17 cellular contexts compared by ENCODE assay signal in the genomic region with DNA sequence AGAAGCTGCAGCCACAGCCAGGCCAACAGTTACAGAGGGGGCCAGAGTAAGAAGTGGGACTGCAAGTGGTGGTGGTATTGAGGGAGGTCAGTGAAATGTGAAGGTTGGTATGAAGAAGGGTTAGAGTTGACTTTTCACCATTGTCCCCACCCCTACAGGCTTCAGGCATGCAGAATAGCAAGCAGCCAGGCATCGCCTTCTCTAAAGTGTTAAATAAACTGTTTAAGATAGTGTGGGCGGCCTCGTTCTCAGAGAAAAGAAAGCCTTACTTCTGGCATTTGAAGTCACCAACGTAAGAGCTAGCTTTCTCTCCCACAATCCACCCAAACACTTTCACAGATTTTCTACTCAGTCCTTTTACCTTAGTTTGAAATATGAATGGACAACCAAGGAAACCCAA.
DNase-seq lines count a peak whose midpoint lies in the region; ATAC-seq and TF ChIP-seq lines count a peak whose summit lies in the region.
"Had no signal": no experiment of that assay in that cellular context is flagged by ENCODE, and none has a peak within 500 bp of the region (broad histone marks: within the 10 kb centered on the region; RNA-seq: fewer than 3 reads in every experiment).

No MANE protein-coding gene starts in this region.

- no peak overlapping the region for H3K9ac ChIP-seq in neural progenitor cell

- H3K27ac Mint-ChIP-seq in neural progenitor cell = peak overlapping the region; percentile 0
- H3K27ac Mint-ChIP-seq: CD4-positive, alpha-beta T cell; H9; IgD-negative memory B cell had no signal

- H3K4me3 Mint-ChIP-seq in neural progenitor cell = no peak overlapping the region
- H3K4me3 Mint-ChIP-seq: CD4-positive, alpha-beta T cell; H9; IgD-negative memory B cell had no signal

- no peaks in the 10 kb centered on the region for H3K36me3 ChIP-seq in HEK293 (ENCODE audit: control insufficient read depth in 2 of 2, insufficient read depth in 1 of 2, low read length in 2 of 2)
- no peaks in the 10 kb centered on the region for H3K36me3 ChIP-seq in esophagus squamous epithelium
- H3K36me3 ChIP-seq in neural progenitor cell = no peaks in the 10 kb centered on the region
- H3K36me3 ChIP-seq in thyroid gland = no peaks in the 10 kb centered on the region

- H2AFZ ChIP-seq in neural progenitor cell (replicated peaks) = no peak overlapping the region

- no peaks in the 10 kb centered on the region for H3K27me3 ChIP-seq in esophagus squamous epithelium
- H3K27me3 ChIP-seq in neural progenitor cell = no peaks in the 10 kb centered on the region
- no peaks in the 10 kb centered on the region for H3K27me3 ChIP-seq in thyroid gland

- no peak overlapping the region for H3K4me3 ChIP-seq in HEK293 (ENCODE audit: low read depth, low read length)
- H3K4me3 ChIP-seq in esophagus squamous epithelium = no peak overlapping the region
- H3K4me3 ChIP-seq in neural progenitor cell = no peak overlapping the region
- no peak overlapping the region for H3K4me3 ChIP-seq in thyroid gland (replicated peaks in 1 of 3)
- H3K4me3 ChIP-seq: A549 had no signal

- in situ Hi-C loops in GM13977 (cut with MboI; ENCODE audit: low pct_unique_long_range_greater_than_20kb, low sequenced_read_pairs, unreplicated experiment) = no loop called here

- H3K4me1 Mint-ChIP-seq in neural progenitor cell = peaks cover 6% of the 10 kb centered on the region
- H3K4me1 Mint-ChIP-seq: IgD-negative memory B cell had no signal

- H3F3A ChIP-seq in neural progenitor cell (ENCODE audit: low read depth) = no peaks in the 10 kb centered on the region

- H4K20me1 ChIP-seq in neural progenitor cell (ENCODE audit: low read depth) = no peaks in the 10 kb centered on the region

- H3K79me2 ChIP-seq in neural progenitor cell (ENCODE audit: low read depth) = no peaks in the 10 kb centered on the region

- POLR2A ChIA-PET in HEK293 (lab: Yijun Ruan, JAX) = no interaction called here

- intact Hi-C loops in esophagus squamous epithelium (cut with DNase I) = no loop called here
- intact Hi-C loops in thyroid gland (cut with DNase I) = no loop called here

- H3K36me3 Mint-ChIP-seq in neural progenitor cell = no peaks in the 10 kb centered on the region
- H3K36me3 Mint-ChIP-seq: IgD-negative memory B cell had no signal

- no peaks in the 10 kb centered on the region for H3K9me3 ChIP-seq in HEK293 (ENCODE audit: control insufficient read depth, insufficient read depth, low read depth, low read length)
- H3K9me3 ChIP-seq in esophagus squamous epithelium = no peaks in the 10 kb centered on the region
- no peaks in the 10 kb centered on the region for H3K9me3 ChIP-seq in neural progenitor cell (ENCODE audit: low read depth)
- H3K9me3 ChIP-seq in thyroid gland = no peaks in the 10 kb centered on the region
- H3K9me3 ChIP-seq: A549, Caco-2 had no signal

- TF ChIP-seq POLR2A in esophagus squamous epithelium (IDR thresholded peaks at IDR 0.05) (no peak), thyroid gland (IDR thresholded peaks at IDR 0.05) (no peak)

- DNase-seq in esophagus squamous epithelium (lab: John Stamatoyannopoulos, UW) (no peak), neural progenitor cell (ENCODE audit: low spot score) (no peak), thyroid gland (peak; percentile 76), GM13977 (ENCODE audit: low spot score) (no peak)
- DNase-seq in activated CD8-positive, alpha-beta memory T cell treated with anti-CD3 and anti-CD28 coated beads, Interleukin-2, amount 50 U/mL, for 48 hours = no peak
- DNase-seq: AML-193; Caco-2; CD4-positive, alpha-beta T cell; H9; KBM-7 had no signal

- ATAC-seq in HG03571 (IDR thresholded peaks at IDR 0.05; ENCODE audit: unreplicated experiment) = no peak
- ATAC-seq: A549, HepG2 had no signal

- H3K4me1 ChIP-seq in HEK293 (ENCODE audit: control insufficient read depth, insufficient read depth, low read length) (no peaks in the 10 kb centered on the region), esophagus squamous epithelium (peaks cover 0 to 26% (median 4%) of the 10 kb centered on the region in 3 donors), neural progenitor cell (no peaks in the 10 kb centered on the region), thyroid gland (peaks cover 25 to 28% of the 10 kb centered on the region in 2 donors)
- H3K4me1 ChIP-seq: A549, Caco-2 had no signal

- CTCF ChIA-PET in HEK293 (lab: Yijun Ruan, JAX) = no interaction called here

- no peak overlapping the region for H3K4me2 ChIP-seq in neural progenitor cell
- H3K4me2 ChIP-seq: A549 had no signal

- H3K9me3 Mint-ChIP-seq in neural progenitor cell = no peaks in the 10 kb centered on the region
- H3K9me3 Mint-ChIP-seq: H9 had no signal

- TF ChIP-seq CTCF in HEK293 (tag by site-specific recombination; IDR thresholded peaks at IDR 0.05) (no peak), esophagus squamous epithelium (IDR thresholded peaks at IDR 0.05) (no peak), neural progenitor cell (IDR thresholded peaks at IDR 0.05) (no peak), thyroid gland (IDR thresholded peaks at IDR 0.05) (no peak), GM13977 (IDR thresholded peaks at IDR 0.05; ENCODE audit: extremely low read depth, insufficient read depth, missing control alignments) (no peak)

- peaks cover 2% of the 10 kb centered on the region for H3K27me3 Mint-ChIP-seq in neural progenitor cell (ENCODE audit: insufficient read depth, low read depth)

- H3K27ac ChIP-seq in HEK293 (ENCODE audit: extremely low read depth, low read depth, low read length) (no peak overlapping the region), esophagus squamous epithelium (peak overlapping the region in 3 of 4 donors; percentile 15 to 42 (median 31)), neural progenitor cell (no peak overlapping the region), thyroid gland (peak overlapping the region; percentile 61 to 81 (median 74))
- H3K27ac ChIP-seq: 22Rv1, A549, C4-2B had no signal

- 59 to 70% methylated on average over 4 of the region's 4 CpGs for WGBS in esophagus squamous epithelium, 2 donors
- WGBS in thyroid gland, 2 donors = 39 to 48% methylated on average over 4 of the region's 4 CpGs

TF ChIP-seq in HEK293, 187 proteins besides CTCF, POLR2A, EP300 and RAD21:
- TF ChIP-seq, protein P1, sequence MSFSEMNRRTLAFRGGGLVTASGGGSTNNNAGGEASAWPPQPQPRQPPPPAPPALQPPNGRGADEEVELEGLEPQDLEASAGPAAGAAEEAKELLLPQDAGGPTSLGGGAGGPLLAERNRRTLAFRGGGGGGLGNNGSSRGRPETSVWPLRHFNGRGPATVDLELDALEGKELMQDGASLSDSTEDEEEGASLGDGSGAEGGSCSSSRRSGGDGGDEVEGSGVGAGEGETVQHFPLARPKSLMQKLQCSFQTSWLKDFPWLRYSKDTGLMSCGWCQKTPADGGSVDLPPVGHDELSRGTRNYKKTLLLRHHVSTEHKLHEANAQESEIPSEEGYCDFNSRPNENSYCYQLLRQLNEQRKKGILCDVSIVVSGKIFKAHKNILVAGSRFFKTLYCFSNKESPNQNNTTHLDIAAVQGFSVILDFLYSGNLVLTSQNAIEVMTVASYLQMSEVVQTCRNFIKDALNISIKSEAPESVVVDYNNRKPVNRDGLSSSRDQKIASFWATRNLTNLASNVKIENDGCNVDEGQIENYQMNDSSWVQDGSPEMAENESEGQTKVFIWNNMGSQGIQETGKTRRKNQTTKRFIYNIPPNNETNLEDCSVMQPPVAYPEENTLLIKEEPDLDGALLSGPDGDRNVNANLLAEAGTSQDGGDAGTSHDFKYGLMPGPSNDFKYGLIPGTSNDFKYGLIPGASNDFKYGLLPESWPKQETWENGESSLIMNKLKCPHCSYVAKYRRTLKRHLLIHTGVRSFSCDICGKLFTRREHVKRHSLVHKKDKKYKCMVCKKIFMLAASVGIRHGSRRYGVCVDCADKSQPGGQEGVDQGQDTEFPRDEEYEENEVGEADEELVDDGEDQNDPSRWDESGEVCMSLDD (tag by site-specific recombination; IDR thresholded peaks at IDR 0.05) = no peak
- peak; percentile 30; the same call in 1 of the 2 replicates for TF ChIP-seq EGR2 (tag by site-specific recombination; IDR thresholded peaks at IDR 0.05; ENCODE audit: low read depth)

Comparison
In these comparisons a context has a peak if more than half of its experiments do, and no peak if none do; other contexts are left out.
1. H3K27ac ChIP-seq: peak in esophagus squamous epithelium (3 of 4) and thyroid gland (3 of 3); none in HEK293 (single experiment) and neural progenitor cell (single experiment).
2. DNase-seq: peak in thyroid gland (2 of 2); none in esophagus squamous epithelium (single experiment), neural progenitor cell (single experiment), GM13977 (single experiment) and activated CD8-positive, alpha-beta memory T cell treated with anti-CD3 and anti-CD28 coated beads, Interleukin-2, amount 50 U/mL, for 48 hours (single experiment).